13 cellular contexts compared by ENCODE assay signal in the genomic region with DNA sequence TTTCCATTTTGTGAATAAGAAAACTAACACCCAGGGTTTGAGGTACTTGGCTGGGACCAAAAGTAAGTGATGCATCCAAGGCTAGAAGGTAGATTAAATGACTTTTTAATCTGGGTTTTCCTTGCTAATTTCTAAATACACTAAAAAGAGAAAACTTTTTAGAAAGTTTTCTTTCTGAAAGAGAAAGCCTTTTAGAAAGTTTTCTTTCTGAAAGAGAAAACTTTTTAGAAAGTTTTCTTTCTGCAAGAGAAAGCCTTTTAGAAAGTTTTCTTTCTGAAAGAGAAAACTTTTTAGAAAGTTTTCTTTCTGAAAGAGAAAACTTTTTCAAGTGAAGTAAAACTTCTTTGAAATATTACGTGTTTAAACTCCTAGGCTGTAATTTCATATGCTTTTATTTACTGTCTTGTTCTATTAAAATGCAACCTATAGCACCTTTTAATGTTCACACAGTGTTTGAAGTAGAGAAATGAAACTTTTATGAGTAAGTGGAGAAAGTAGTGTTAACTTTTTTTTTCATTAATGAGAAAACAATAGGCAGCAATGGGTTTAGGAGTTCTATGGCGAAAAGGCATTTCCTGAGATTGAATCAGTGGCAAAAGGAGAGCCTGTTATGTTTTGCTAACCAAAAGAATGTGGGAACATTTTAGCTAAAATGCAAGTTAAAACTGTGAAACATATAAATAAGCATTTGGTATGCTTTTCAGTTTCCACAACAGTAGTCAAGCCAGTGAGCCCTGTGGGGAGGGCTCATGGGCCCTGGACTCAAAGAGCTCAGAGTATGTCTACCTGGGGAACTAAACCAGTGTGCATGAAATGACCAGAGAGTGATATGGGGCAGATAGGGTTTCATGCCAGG.
DNase-seq lines count a peak whose midpoint lies in the region; ATAC-seq and TF ChIP-seq lines count a peak whose summit lies in the region.
"Had no signal": no experiment of that assay in that cellular context is flagged by ENCODE, and none has a peak within 500 bp of the region (broad histone marks: within the 10 kb centered on the region; RNA-seq: fewer than 3 reads in every experiment).

No MANE protein-coding gene starts in this region.

- TF ChIP-seq CTCF in fibroblast of the aortic adventitia (IDR thresholded peaks at IDR 0.05; ENCODE audit: insufficient read depth, low read length) (no peak), WTC11 (IDR thresholded peaks at IDR 0.05) (no peak), Calu3 (IDR thresholded peaks at IDR 0.05; ENCODE audit: unreplicated experiment) (no peak)

- BruUV-seq in Calu3 (replicated peaks; lab: Mats Ljungman, UMichigan): no TSS peak

- peaks cover 49% of the 10 kb centered on the region for H3K4me1 Mint-ChIP-seq in activated CD8-positive, alpha-beta T cell treated with anti-CD3 and anti-CD28 coated beads, Interleukin-2, amount 10 ng/mL, durations not matched to agents 7 days and 5 days (ENCODE audit: low read depth)
- H3K4me1 Mint-ChIP-seq in WTC11 (peaks cover 6% of the 10 kb centered on the region), Calu3 (ENCODE audit: low read depth, unreplicated experiment) (no peaks in the 10 kb centered on the region)

- peak overlapping the region; percentile 58 for H3K4me3 Mint-ChIP-seq in activated CD8-positive, alpha-beta T cell treated with anti-CD3 and anti-CD28 coated beads, Interleukin-2, amount 10 ng/mL, durations not matched to agents 7 days and 5 days
- H3K4me3 Mint-ChIP-seq in WTC11 (no peak overlapping the region), Calu3 (ENCODE audit: low read depth, unreplicated experiment) (no peak overlapping the region)
- H3K4me3 Mint-ChIP-seq: dendritic cell treated with granulocyte-macrophage colony-stimulating factor and Interleukin-4, amounts not matched to agents 40 ng/mL and 50 ng/mL, for 4 days had no signal

- no peak for ATAC-seq in activated CD8-positive, alpha-beta T cell treated with anti-CD3 and anti-CD28 coated beads, Interleukin-2, amount 10 ng/mL, durations not matched to agents 7 days and 5 days
- no peak for ATAC-seq in WTC11

- peaks cover 13% of the 10 kb centered on the region for H3K9me3 Mint-ChIP-seq in activated CD8-positive, alpha-beta T cell treated with anti-CD3 and anti-CD28 coated beads, Interleukin-2, amount 10 ng/mL, durations not matched to agents 7 days and 5 days (ENCODE audit: insufficient read depth)
- H3K9me3 Mint-ChIP-seq in WTC11 (peaks cover 14% of the 10 kb centered on the region), Calu3 (ENCODE audit: low read depth, unreplicated experiment) (no peaks in the 10 kb centered on the region)

- peaks cover 15% of the 10 kb centered on the region for H3K36me3 Mint-ChIP-seq in activated CD8-positive, alpha-beta T cell treated with anti-CD3 and anti-CD28 coated beads, Interleukin-2, amount 10 ng/mL, durations not matched to agents 7 days and 5 days (ENCODE audit: low read depth)
- H3K36me3 Mint-ChIP-seq in WTC11 (peaks cover 6% of the 10 kb centered on the region), Calu3 (ENCODE audit: insufficient read depth, unreplicated experiment) (no peaks in the 10 kb centered on the region)

- POLR2A ChIA-PET in activated CD8-positive, alpha-beta T cell treated with anti-CD3 and anti-CD28 coated beads, Interleukin-2, amount 10 ng/mL, durations not matched to agents 7 days and 5 days (lab: Charles Lee): interaction anchor here (0.8 to 1.2 kb wide), 4 partner anchors 26 to 125 kb away, joined by 3 to 4 read pairs (median 4); a partner anchor contains a TSS
- POLR2A ChIA-PET in WTC11 (lab: Charles Lee): no interaction called here

- CTCF ChIA-PET in activated CD8-positive, alpha-beta T cell treated with anti-CD3 and anti-CD28 coated beads, Interleukin-2, amount 10 ng/mL, durations not matched to agents 7 days and 5 days (lab: Charles Lee): interaction anchor here (0.9 to 2.9 kb wide), 9 partner anchors 55 to 150 kb away, joined by 3 to 12 read pairs (median 4); no protein-coding TSS in a partner anchor
- CTCF ChIA-PET in WTC11 (lab: Charles Lee) (no interaction called here), Calu3 (lab: Charles Lee) (no interaction called here)

- H3K27ac Mint-ChIP-seq in activated CD8-positive, alpha-beta T cell treated with anti-CD3 and anti-CD28 coated beads, Interleukin-2, amount 10 ng/mL, durations not matched to agents 7 days and 5 days: peak overlapping the region; percentile 77
- H3K27ac Mint-ChIP-seq in WTC11 (no peak overlapping the region), Calu3 (ENCODE audit: unreplicated experiment) (no peak overlapping the region)
- H3K27ac Mint-ChIP-seq: dendritic cell treated with granulocyte-macrophage colony-stimulating factor and Interleukin-4, amounts not matched to agents 40 ng/mL and 50 ng/mL, for 4 days had no signal

- intact Hi-C loops in Calu3 (cut with micrococcal nuclease; ENCODE audit: unreplicated experiment): loop anchor here (5.0 kb wide), 2 partner anchors 329 to 614 kb away; a partner anchor contains a TSS

- no peaks in the 10 kb centered on the region for H3K27me3 Mint-ChIP-seq in activated CD8-positive, alpha-beta T cell treated with anti-CD3 and anti-CD28 coated beads, Interleukin-2, amount 10 ng/mL, durations not matched to agents 7 days and 5 days (ENCODE audit: low read depth)
- H3K27me3 Mint-ChIP-seq in WTC11 (ENCODE audit: low read depth): no peaks in the 10 kb centered on the region
- peaks cover 12% of the 10 kb centered on the region for H3K27me3 Mint-ChIP-seq in Calu3 (ENCODE audit: unreplicated experiment)
- H3K27me3 Mint-ChIP-seq: dendritic cell treated with granulocyte-macrophage colony-stimulating factor and Interleukin-4, amounts not matched to agents 40 ng/mL and 50 ng/mL, for 4 days had no signal

- DNase-seq in AG08395 (ENCODE audit: low spot score): peak; percentile 15
- peak; percentile 34 for DNase-seq in GM04503 (ENCODE audit: low read depth)
- DNase-seq in activated CD8-positive, alpha-beta T cell treated with anti-CD3 and anti-CD28 coated beads, Interleukin-2, amount 10 ng/mL, durations not matched to agents 7 days and 5 days: no peak
- peak; percentile 69 for DNase-seq in fibroblast of the aortic adventitia (ENCODE audit: low read depth)
- DNase-seq in midbrain (lab: John Stamatoyannopoulos, UW): no peak
- no peak for DNase-seq in LoVo (ENCODE audit: low spot score)
- DNase-seq in WTC11 (ENCODE audit: low spot score): no peak
- DNase-seq in Calu3: no peak
- DNase-seq: Caco-2, hippocampal formation, NCI-H748 treated with DMSO at 0.1 percent for 48 hours had no signal

- H3K4me3 ChIP-seq in fibroblast of the aortic adventitia (ENCODE audit: low read depth, low read length): no peak overlapping the region
- H3K4me3 ChIP-seq: skin epidermis had no signal

TF ChIP-seq in WTC11, 78 proteins besides CTCF, POLR2A, EP300 and RAD21:
- TF ChIP-seq, protein P1, sequence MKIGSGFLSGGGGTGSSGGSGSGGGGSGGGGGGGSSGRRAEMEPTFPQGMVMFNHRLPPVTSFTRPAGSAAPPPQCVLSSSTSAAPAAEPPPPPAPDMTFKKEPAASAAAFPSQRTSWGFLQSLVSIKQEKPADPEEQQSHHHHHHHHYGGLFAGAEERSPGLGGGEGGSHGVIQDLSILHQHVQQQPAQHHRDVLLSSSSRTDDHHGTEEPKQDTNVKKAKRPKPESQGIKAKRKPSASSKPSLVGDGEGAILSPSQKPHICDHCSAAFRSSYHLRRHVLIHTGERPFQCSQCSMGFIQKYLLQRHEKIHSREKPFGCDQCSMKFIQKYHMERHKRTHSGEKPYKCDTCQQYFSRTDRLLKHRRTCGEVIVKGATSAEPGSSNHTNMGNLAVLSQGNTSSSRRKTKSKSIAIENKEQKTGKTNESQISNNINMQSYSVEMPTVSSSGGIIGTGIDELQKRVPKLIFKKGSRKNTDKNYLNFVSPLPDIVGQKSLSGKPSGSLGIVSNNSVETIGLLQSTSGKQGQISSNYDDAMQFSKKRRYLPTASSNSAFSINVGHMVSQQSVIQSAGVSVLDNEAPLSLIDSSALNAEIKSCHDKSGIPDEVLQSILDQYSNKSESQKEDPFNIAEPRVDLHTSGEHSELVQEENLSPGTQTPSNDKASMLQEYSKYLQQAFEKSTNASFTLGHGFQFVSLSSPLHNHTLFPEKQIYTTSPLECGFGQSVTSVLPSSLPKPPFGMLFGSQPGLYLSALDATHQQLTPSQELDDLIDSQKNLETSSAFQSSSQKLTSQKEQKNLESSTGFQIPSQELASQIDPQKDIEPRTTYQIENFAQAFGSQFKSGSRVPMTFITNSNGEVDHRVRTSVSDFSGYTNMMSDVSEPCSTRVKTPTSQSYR (CRISPR knock-in tag; IDR thresholded peaks at IDR 0.05): no peak
- no peak for TF ChIP-seq GABPB1 (CRISPR knock-in tag; IDR thresholded peaks at IDR 0.05)
- TF ChIP-seq ZNF263 (CRISPR knock-in tag; IDR thresholded peaks at IDR 0.05; ENCODE audit: low read depth): no peak
- no peak for TF ChIP-seq TP53 (CRISPR knock-in tag; IDR thresholded peaks at IDR 0.05)
- TF ChIP-seq, protein P2, sequence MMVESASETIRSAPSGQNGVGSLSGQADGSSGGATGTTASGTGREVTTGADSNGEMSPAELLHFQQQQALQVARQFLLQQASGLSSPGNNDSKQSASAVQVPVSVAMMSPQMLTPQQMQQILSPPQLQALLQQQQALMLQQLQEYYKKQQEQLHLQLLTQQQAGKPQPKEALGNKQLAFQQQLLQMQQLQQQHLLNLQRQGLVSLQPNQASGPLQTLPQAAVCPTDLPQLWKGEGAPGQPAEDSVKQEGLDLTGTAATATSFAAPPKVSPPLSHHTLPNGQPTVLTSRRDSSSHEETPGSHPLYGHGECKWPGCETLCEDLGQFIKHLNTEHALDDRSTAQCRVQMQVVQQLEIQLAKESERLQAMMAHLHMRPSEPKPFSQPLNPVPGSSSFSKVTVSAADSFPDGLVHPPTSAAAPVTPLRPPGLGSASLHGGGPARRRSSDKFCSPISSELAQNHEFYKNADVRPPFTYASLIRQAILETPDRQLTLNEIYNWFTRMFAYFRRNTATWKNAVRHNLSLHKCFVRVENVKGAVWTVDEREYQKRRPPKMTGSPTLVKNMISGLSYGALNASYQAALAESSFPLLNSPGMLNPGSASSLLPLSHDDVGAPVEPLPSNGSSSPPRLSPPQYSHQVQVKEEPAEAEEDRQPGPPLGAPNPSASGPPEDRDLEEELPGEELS (CRISPR knock-in tag; IDR thresholded peaks at IDR 0.05): no peak
- no peak for TF ChIP-seq SMAD3 (CRISPR knock-in tag; IDR thresholded peaks at IDR 0.05; ENCODE audit: borderline replicate concordance)
- no peak for TF ChIP-seq RORB (CRISPR knock-in tag; IDR thresholded peaks at IDR 0.05)

Comparison
In these comparisons a context has a peak if more than half of its experiments do, and no peak if none do; other contexts are left out.
1. DNase-seq: peak in AG08395 (single experiment), GM04503 (single experiment) and fibroblast of the aortic adventitia (single experiment); none in activated CD8-positive, alpha-beta T cell treated with anti-CD3 and anti-CD28 coated beads, Interleukin-2, amount 10 ng/mL, durations not matched to agents 7 days and 5 days (single experiment), midbrain (single experiment), LoVo (single experiment), WTC11 (single experiment) and Calu3 (single experiment).